ENCODE assay signal across 10 cellular contexts in genomic region chr11:100684101-100685065, GRCh38. TPM values are rescaled to one million over a fixed set of nuclear protein-coding genes. Genes with fewer than 3 reads are reported as not detected.
A peak's percentile ranks its signal among the peaks of the same experiment; 100 is the strongest.
DNase-seq lines count a peak whose midpoint lies in the region; ATAC-seq, FAIRE-seq and TF ChIP-seq lines count a peak whose summit lies in the region.
"Had no signal": no experiment of that assay in that cellular context is flagged by ENCODE, and none has a peak within 500 bp of the region (broad histone marks: within the 10 kb centered on the region; RNA-seq: fewer than 3 reads in every experiment).

No MANE protein-coding gene starts in this region.

- H3K4me3 Mint-ChIP-seq in activated CD4-positive, alpha-beta T cell treated with anti-CD3 and anti-CD28 coated beads, Interleukin-2, amount 10 ng/mL, durations not matched to agents 7 days and 5 days: no peak overlapping the region
- H3K4me3 Mint-ChIP-seq: CD4-positive, CD25-positive, alpha-beta regulatory T cell had no signal

- H3K4me3 ChIP-seq in HepG2 (replicated peaks in 1 of 3; ENCODE audit: insufficient read depth in 1 of 3, low read depth in 2 of 3, low read length in 3 of 3) (no peak overlapping the region), right lobe of liver (no peak overlapping the region), breast epithelium (no peak overlapping the region), upper lobe of right lung (no peak overlapping the region)

- ATAC-seq in HepG2 (no peak), right lobe of liver (no peak), HG03139 (IDR thresholded peaks at IDR 0.05; ENCODE audit: unreplicated experiment) (peak; percentile 27), upper lobe of right lung (no peak)

- H3K27me3 Mint-ChIP-seq in activated CD4-positive, alpha-beta T cell treated with anti-CD3 and anti-CD28 coated beads, Interleukin-2, amount 10 ng/mL, durations not matched to agents 7 days and 5 days: peaks cover 33% of the 10 kb centered on the region

- peaks cover 49% of the 10 kb centered on the region for H3K4me1 ChIP-seq in HepG2 (ENCODE audit: insufficient read depth, low read length)
- H3K4me1 ChIP-seq in right lobe of liver: peaks cover 0 to 31% (median 8%) of the 10 kb centered on the region in 4 donors
- peaks cover 0 to 3% of the 10 kb centered on the region in 2 donors for H3K4me1 ChIP-seq in breast epithelium
- H3K4me1 ChIP-seq in upper lobe of right lung: no peaks in the 10 kb centered on the region

- peak; percentile 21 for DNase-seq in HepG2 (ENCODE audit: low spot score)
- DNase-seq in right lobe of liver: no peak
- no peak for DNase-seq in breast epithelium (ENCODE audit: low spot score in 2 of 2)
- no peak for DNase-seq in upper lobe of right lung
- no peak for DNase-seq in NAMALWA (ENCODE audit: low spot score)
- DNase-seq in activated CD4-positive, alpha-beta T cell treated with anti-CD3 and anti-CD28 coated beads, Interleukin-2, amount 10 ng/mL, durations not matched to agents 7 days and 5 days: no peak
- no peak for DNase-seq in AG08395 (ENCODE audit: low spot score)
- DNase-seq: CD4-positive, CD25-positive, alpha-beta regulatory T cell; stimulated activated CD8-positive, alpha-beta memory T cell treated with anti-CD3 and anti-CD28 coated beads, Interleukin-4, amount 100 ng/mL, for 48 hours had no signal

- H3K4me1 Mint-ChIP-seq in activated CD4-positive, alpha-beta T cell treated with anti-CD3 and anti-CD28 coated beads, Interleukin-2, amount 10 ng/mL, durations not matched to agents 7 days and 5 days: peaks cover 30% of the 10 kb centered on the region

- no peaks in the 10 kb centered on the region for H3K9me3 Mint-ChIP-seq in activated CD4-positive, alpha-beta T cell treated with anti-CD3 and anti-CD28 coated beads, Interleukin-2, amount 10 ng/mL, durations not matched to agents 7 days and 5 days

- POLR2A ChIA-PET in HepG2 (lab: Yijun Ruan, JAX): no interaction called here
- POLR2A ChIA-PET in activated CD4-positive, alpha-beta T cell treated with anti-CD3 and anti-CD28 coated beads, Interleukin-2, amount 10 ng/mL, durations not matched to agents 7 days and 5 days (lab: Charles Lee): no interaction called here

- TF ChIP-seq EP300 in HepG2 (IDR thresholded peaks at IDR 0.05; ENCODE audit: low read depth in 2 of 2, low read length in 2 of 2): no peak
- TF ChIP-seq EP300 in HepG2 (CRISPR knock-in tag; IDR thresholded peaks at IDR 0.05; ENCODE audit: borderline replicate concordance): no peak

- no peak overlapping the region for H2AFZ ChIP-seq in HepG2 (ENCODE audit: low read length)

- peak overlapping the region; percentile 20 for H3K4me2 ChIP-seq in HepG2 (ENCODE audit: low read depth, low read length)

- H3K9ac ChIP-seq in HepG2 (ENCODE audit: insufficient read depth, low read depth, low read length): no peak overlapping the region

- TF ChIP-seq CTCF in HepG2 (CRISPR knock-in tag; IDR thresholded peaks at IDR 0.05) (no peak), right lobe of liver (IDR thresholded peaks at IDR 0.05) (no peak), breast epithelium (IDR thresholded peaks at IDR 0.05) (no peak), upper lobe of right lung (IDR thresholded peaks at IDR 0.05) (no peak)

- no TSS peak for BruUV-seq in HepG2 (replicated peaks; lab: Mats Ljungman, UMichigan)

- H4K20me1 ChIP-seq in HepG2 (ENCODE audit: insufficient read depth, low read length): no peaks in the 10 kb centered on the region

- in situ Hi-C loops in HepG2 (cut with HindIII; ENCODE audit: extremely low pct_ligation_motif_present, low pct_unique_long_range_greater_than_20kb): loop anchor here (10.0 kb wide), 2 partner anchors 140 to 170 kb away; no protein-coding TSS in a partner anchor

- no peaks in the 10 kb centered on the region for H3K36me3 Mint-ChIP-seq in activated CD4-positive, alpha-beta T cell treated with anti-CD3 and anti-CD28 coated beads, Interleukin-2, amount 10 ng/mL, durations not matched to agents 7 days and 5 days (ENCODE audit: low read depth)
- H3K36me3 Mint-ChIP-seq: CD4-positive, CD25-positive, alpha-beta regulatory T cell had no signal

- peaks cover 0 to 5% of the 10 kb centered on the region in 2 experiments; a peak in 2 of 5 replicates for H3K27me3 ChIP-seq in HepG2 (ENCODE audit: control insufficient read depth in 1 of 2, insufficient read depth in 2 of 2, low read length in 2 of 2)
- no peaks in the 10 kb centered on the region for H3K27me3 ChIP-seq in right lobe of liver
- H3K27me3 ChIP-seq in breast epithelium: no peaks in the 10 kb centered on the region
- no peaks in the 10 kb centered on the region for H3K27me3 ChIP-seq in upper lobe of right lung

- no peak overlapping the region for H3K27ac Mint-ChIP-seq in activated CD4-positive, alpha-beta T cell treated with anti-CD3 and anti-CD28 coated beads, Interleukin-2, amount 10 ng/mL, durations not matched to agents 7 days and 5 days
- H3K27ac Mint-ChIP-seq: CD4-positive, CD25-positive, alpha-beta regulatory T cell had no signal

- no peak for TF ChIP-seq POLR2A in HepG2 (IDR thresholded peaks at IDR 0.05; ENCODE audit: insufficient read depth in 1 of 2, low read depth in 2 of 2, low read length in 2 of 2)
- TF ChIP-seq POLR2A in right lobe of liver (IDR thresholded peaks at IDR 0.05): no peak
- TF ChIP-seq POLR2A in breast epithelium (IDR thresholded peaks at IDR 0.05): no peak

- 9% methylated on average over 6 of the region's 6 CpGs for WGBS in HepG2 (ENCODE audit: low lambda C conversion rate)
- 50% methylated on average over 6 of the region's 6 CpGs for WGBS in right lobe of liver (ENCODE audit: insufficient coverage, low coverage, low lambda C conversion rate, missing lambda C conversion rate)

- H3K9me3 ChIP-seq in HepG2 (ENCODE audit: low read length): no peaks in the 10 kb centered on the region
- no peaks in the 10 kb centered on the region for H3K9me3 ChIP-seq in right lobe of liver
- H3K9me3 ChIP-seq in breast epithelium: no peaks in the 10 kb centered on the region
- no peaks in the 10 kb centered on the region for H3K9me3 ChIP-seq in upper lobe of right lung

- no peaks in the 10 kb centered on the region for H3K79me2 ChIP-seq in HepG2 (ENCODE audit: insufficient read depth, low read length)

- FAIRE-seq in HepG2 (lab: Jason Lieb, UNC): no peak

- H3K36me3 ChIP-seq in HepG2 (replicated peaks in 1 of 2; ENCODE audit: control insufficient read depth in 1 of 2, insufficient read depth in 2 of 2, low read length in 2 of 2) (no peaks in the 10 kb centered on the region), right lobe of liver (no peaks in the 10 kb centered on the region), breast epithelium (no peaks in the 10 kb centered on the region), upper lobe of right lung (no peaks in the 10 kb centered on the region)

- TF ChIP-seq RAD21 in HepG2 (CRISPR knock-in tag; IDR thresholded peaks at IDR 0.05): no peak

- intact Hi-C loops in HepG2 (cut with micrococcal nuclease; ENCODE audit: unreplicated experiment): loop anchor here (5.0 to 10.0 kb wide), 2 partner anchors 90 to 107 kb away; no protein-coding TSS in a partner anchor
- intact Hi-C loops in right lobe of liver (cut with DNase I): loop anchor here in 1 of 2 donors (10.0 kb wide), 1 partner anchor 170 kb away; no protein-coding TSS in a partner anchor
- intact Hi-C loops in breast epithelium (cut with DNase I; ENCODE audit: low total_unique reads): no loop called here
- intact Hi-C loops in upper lobe of right lung (cut with DNase I): loop anchor here (5.0 to 10.0 kb wide), 2 partner anchors 173 to 250 kb away; no protein-coding TSS in a partner anchor

- H3K27ac ChIP-seq in HepG2 (ENCODE audit: extremely low read length, insufficient read depth, low read length): no peak overlapping the region
- peak overlapping the region in 1 of 3 donors; percentile 14 for H3K27ac ChIP-seq in right lobe of liver
- peak overlapping the region; percentile 1 to 32 for H3K27ac ChIP-seq in breast epithelium
- peak overlapping the region; percentile 30 for H3K27ac ChIP-seq in upper lobe of right lung

- CTCF ChIA-PET in HepG2 (lab: Yijun Ruan, JAX; ENCODE audit: low intra/inter-chr PET ratio, low total read pairs): no interaction called here
- CTCF ChIA-PET in activated CD4-positive, alpha-beta T cell treated with anti-CD3 and anti-CD28 coated beads, Interleukin-2, amount 10 ng/mL, durations not matched to agents 7 days and 5 days (lab: Charles Lee): no interaction called here

TF ChIP-seq in HepG2, 621 proteins besides CTCF, POLR2A, EP300 and RAD21 (continues in another document):
- TF ChIP-seq HMG20B (CRISPR knock-in tag; conservative IDR thresholded peaks at IDR 0.05) (no peak), HOXA9 (CRISPR knock-in tag; IDR thresholded peaks at IDR 0.05; ENCODE audit: borderline replicate concordance) (no peak), PAWR (CRISPR knock-in tag; IDR thresholded peaks at IDR 0.05; ENCODE audit: borderline replicate concordance) (no peak), TSC22D2 (CRISPR knock-in tag; IDR thresholded peaks at IDR 0.05; ENCODE audit: borderline replicate concordance) (no peak)

RNA-seq across cellular contexts. Expression of gene ARHGAP42, which starts 2.7 kb away (rescaled TPM):
- total RNA-seq in HepG2 (2016; rRNA removed; fragmentation: Illumina TruSeq; extraction: Trizol) (4.3 and 4.8 TPM in 2 replicates), right lobe of liver (10 to 100 TPM in 4 of 6 experiments, 1 to 10 TPM in 2; 8.7 to 15.8 (median 13.1) TPM), breast epithelium (10 to 100 TPM; 14.6 to 26.7 (median 26.2) TPM), upper lobe of right lung (19.8 TPM)
- 1.1 and 1.9 TPM in 2 replicates for total RNA-seq in HepG2 (2016; cell fraction: cytosol; rRNA removed; fragmentation: Illumina TruSeq; extraction: Trizol; ENCODE audit: low read depth)
- 4.6 and 5.0 TPM in 2 replicates for total RNA-seq in HepG2 (2016; cell fraction: insoluble cytoplasmic fraction; rRNA removed; fragmentation: Illumina TruSeq; extraction: Trizol)
- 2.0 and 2.2 TPM in 2 replicates for total RNA-seq in HepG2 (2016; cell fraction: membrane; rRNA removed; fragmentation: Illumina TruSeq; extraction: Trizol)
- total RNA-seq in HepG2 (2016; cell fraction: nucleus; rRNA removed; fragmentation: Illumina TruSeq; extraction: Trizol): 5.8 and 7.5 TPM in 2 replicates
- polyA plus RNA-seq in HepG2 (2011; rRNA removed): 2.5 and 2.7 TPM in 2 replicates
- polyA plus RNA-seq in HepG2 (2011; cell fraction: cytosol; rRNA removed): 1.1 and 2.3 TPM in 2 replicates
- polyA plus RNA-seq in HepG2 (2011; cell fraction: nucleus; rRNA removed): 2.3 and 2.4 TPM in 2 replicates
- polyA plus RNA-seq in HepG2 (2012): 1.4 and 2.0 TPM in 2 replicates
- polyA plus RNA-seq in HepG2 (2016; cell fraction: cytosol; fragmentation: Illumina TruSeq; extraction: Trizol; ENCODE audit: low read depth): 0.18 and 0.35 TPM in 2 replicates
- polyA plus RNA-seq in HepG2 (2016; cell fraction: insoluble cytoplasmic fraction; fragmentation: Illumina TruSeq; extraction: Trizol; ENCODE audit: low read depth): 3.1 and 3.6 TPM in 2 replicates
- 0.64 and 0.72 TPM in 2 replicates for polyA plus RNA-seq in HepG2 (2016; cell fraction: membrane; fragmentation: Illumina TruSeq; extraction: Trizol; ENCODE audit: low read depth)
- polyA plus RNA-seq in HepG2 (2016; cell fraction: nucleus; fragmentation: Illumina TruSeq; extraction: Trizol; ENCODE audit: insufficient read depth, low read depth): 3.7 and 4.6 TPM in 2 replicates
- polyA minus RNA-seq in HepG2 (2011; rRNA and poly(A)+ RNA removed; ENCODE audit: low replicate concordance): 1.2 and 6.8 TPM in 2 replicates
- polyA minus RNA-seq in HepG2 (2011; cell fraction: cytosol; rRNA and poly(A)+ RNA removed): 2.6 and 4.1 TPM in 2 replicates
- polyA minus RNA-seq in HepG2 (2011; cell fraction: nucleus; rRNA and poly(A)+ RNA removed): 8.9 and 13.4 TPM in 2 replicates
- under 1 TPM; 0.05 to 0.10 TPM for total RNA-seq in activated CD4-positive, alpha-beta T cell treated with anti-CD3 and anti-CD28 coated beads, Interleukin-2, amount 10 ng/mL, durations not matched to agents 7 days and 5 days
- total RNA-seq: CD4-positive, CD25-positive, alpha-beta regulatory T cell had no signal
- polyA plus RNA-seq: CD4-positive, CD25-positive, alpha-beta regulatory T cell had no signal
